29 cellular contexts compared by ENCODE assay signal in the genomic region with DNA sequence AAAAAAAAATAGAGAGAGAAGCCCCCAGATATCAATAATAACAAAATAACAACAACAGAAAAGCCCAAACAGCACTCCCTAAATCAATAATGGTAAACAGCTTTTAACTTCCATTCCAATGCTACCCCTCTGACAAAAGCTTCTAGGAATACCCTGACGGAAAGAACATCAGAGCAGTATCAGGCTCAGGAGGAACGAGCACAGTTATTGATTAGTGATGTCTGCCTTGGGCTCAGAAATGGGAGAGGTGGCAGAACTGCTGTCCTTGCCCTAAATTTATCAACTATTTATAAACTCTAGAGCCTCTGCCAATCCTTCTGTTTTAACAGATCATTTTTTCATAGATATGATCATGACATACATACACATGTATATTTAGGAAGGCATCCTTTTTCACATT.
"Had no signal": no experiment of that assay in that cellular context is flagged by ENCODE, and none has a peak within 500 bp of the region (broad histone marks: within the 10 kb centered on the region; RNA-seq: fewer than 3 reads in every experiment).

No MANE protein-coding gene starts in this region.

- FAIRE-seq: urothelium cell line had no signal

- DNase-seq: stimulated activated CD4-positive, alpha-beta T cell treated with anti-CD3 and anti-CD28 coated beads, Interleukin-2, amount 100 ng/mL, for 48 hours; stimulated activated CD4-positive, alpha-beta T cell treated with anti-CD3 and anti-CD28 coated beads, Interleukin-4, amount 100 ng/mL, for 1 hour; stimulated activated CD4-positive, alpha-beta T cell treated with anti-CD3 and anti-CD28 coated beads, Interleukin-4, amount 100 ng/mL, for 24 hours; stimulated activated CD4-positive, alpha-beta T cell treated with anti-CD3 and anti-CD28 coated beads, Interleukin-4, amount 100 ng/mL, for 4 hours; stimulated activated CD8-positive, alpha-beta memory T cell treated with anti-CD3 and anti-CD28 coated beads, Interleukin-4, amount 100 ng/mL, for 48 hours; stimulated activated naive B cell treated with anti-CD40 and anti-IgM and Interleukin-4, amounts not matched to agents 10 μg/mL and 1 μg/mL and 100 μg/mL, for 72 hours; stimulated activated naive CD4-positive, alpha-beta T cell; stimulated activated naive CD4-positive, alpha-beta T cell treated with Interleukin-2 at 50 U/mL for 16 hours; stimulated activated naive CD8-positive, alpha-beta T cell treated with anti-CD3 and anti-CD28 coated beads, Interleukin-15, amount 100 ng/mL, for 72 hours; stimulated activated naive CD8-positive, alpha-beta T cell treated with anti-CD3 and anti-CD28 coated beads, Interleukin-15, Interleukin-2, amounts not matched to agents 100 U/mL and 50 U/mL, for 24 hours; stomach; substantia nigra; testis; thyroid gland; tibial artery; transverse colon; trophoblast cell; upper lobe of left lung; upper lobe of right lung; uterus had no signal

- H3K4me3 Mint-ChIP-seq: stimulated activated effector memory CD8-positive, alpha-beta T cell treated with anti-CD3 and anti-CD28 coated beads, Interleukin-12 subunit alpha, Interleukin-12 subunit beta, amount 100 ng/mL, for 72 hours; stimulated activated memory B cell treated with anti-CD40 and anti-IgM and Interleukin-4, amounts not matched to agents 10 μg/mL and 1 μg/mL and 100 μg/mL, for 72 hours; stimulated activated naive B cell treated with anti-CD40 and anti-IgM and Interleukin-4, amounts not matched to agents 10 μg/mL and 1 μg/mL and 100 μg/mL, for 72 hours; stimulated activated naive CD8-positive, alpha-beta T cell treated with anti-CD3 and anti-CD28 coated beads, Interleukin-15, amount 100 ng/mL, for 72 hours; stimulated activated naive CD8-positive, alpha-beta T cell treated with anti-CD3 and anti-CD28 coated beads, Interleukin-15, Interleukin-2, amounts not matched to agents 100 ng/mL and 50 ng/mL, for 24 hours; type B pancreatic cell had no signal

- H3K27me3 ChIP-seq: stomach, suprapubic skin, testis, thyroid gland, tibial artery, tibial nerve, transverse colon, upper lobe of left lung, upper lobe of right lung, uterus, vagina had no signal

- ATAC-seq: stimulated activated effector memory CD8-positive, alpha-beta T cell treated with anti-CD3 and anti-CD28 coated beads, Interleukin-12 subunit alpha, Interleukin-12 subunit beta, amount 100 ng/mL, for 72 hours; stimulated activated memory B cell treated with anti-CD40 and anti-IgM and Interleukin-4, amounts not matched to agents 10 μg/mL and 1 μg/mL and 100 μg/mL, for 72 hours; stimulated activated naive B cell treated with anti-CD40 and anti-IgM and Interleukin-4, amounts not matched to agents 10 μg/mL and 1 μg/mL and 100 μg/mL, for 72 hours; stimulated activated naive CD8-positive, alpha-beta T cell treated with anti-CD3 and anti-CD28 coated beads, Interleukin-15, amount 100 ng/mL, for 72 hours; stimulated activated naive CD8-positive, alpha-beta T cell treated with anti-CD3 and anti-CD28 coated beads, Interleukin-15, Interleukin-2, amounts not matched to agents 100 U/mL and 50 U/mL, for 24 hours had no signal

- H3K27ac ChIP-seq: stomach, suprapubic skin, testis, thoracic aorta, thyroid gland, tibial artery, tibial nerve, transverse colon, upper lobe of left lung, upper lobe of right lung, uterus, vagina had no signal

- H3K27me3 Mint-ChIP-seq: stimulated activated memory B cell treated with anti-CD40 and anti-IgM and Interleukin-4, amounts not matched to agents 10 μg/mL and 1 μg/mL and 100 μg/mL, for 72 hours; stimulated activated naive B cell treated with anti-CD40 and anti-IgM and Interleukin-4, amounts not matched to agents 10 μg/mL and 1 μg/mL and 100 μg/mL, for 72 hours; stimulated activated naive CD8-positive, alpha-beta T cell treated with anti-CD3 and anti-CD28 coated beads, Interleukin-15, amount 100 ng/mL, for 72 hours; stimulated activated naive CD8-positive, alpha-beta T cell treated with anti-CD3 and anti-CD28 coated beads, Interleukin-15, Interleukin-2, amounts not matched to agents 100 ng/mL and 50 ng/mL, for 24 hours; type B pancreatic cell had no signal

- H3K27ac Mint-ChIP-seq: stimulated activated naive B cell treated with anti-CD40 and anti-IgM and Interleukin-4, amounts not matched to agents 10 μg/mL and 1 μg/mL and 100 μg/mL, for 72 hours; stimulated activated naive CD8-positive, alpha-beta T cell treated with anti-CD3 and anti-CD28 coated beads, Interleukin-15, amount 100 ng/mL, for 72 hours; stimulated activated naive CD8-positive, alpha-beta T cell treated with anti-CD3 and anti-CD28 coated beads, Interleukin-15, Interleukin-2, amounts not matched to agents 100 ng/mL and 50 ng/mL, for 24 hours; type B pancreatic cell had no signal

- H3K4me1 ChIP-seq: stomach, suprapubic skin, testis, thyroid gland, tibial artery, tibial nerve, transverse colon, upper lobe of left lung, upper lobe of right lung, uterus, vagina had no signal

- H3K36me3 ChIP-seq: uterus had no signal

- H3K9me3 Mint-ChIP-seq: stimulated activated effector memory CD8-positive, alpha-beta T cell treated with anti-CD3 and anti-CD28 coated beads, Interleukin-12 subunit alpha, Interleukin-12 subunit beta, amount 100 ng/mL, for 72 hours; stimulated activated memory B cell treated with anti-CD40 and anti-IgM and Interleukin-4, amounts not matched to agents 10 μg/mL and 1 μg/mL and 100 μg/mL, for 72 hours; stimulated activated naive CD8-positive, alpha-beta T cell treated with anti-CD3 and anti-CD28 coated beads, Interleukin-15, Interleukin-2, amounts not matched to agents 100 ng/mL and 50 ng/mL, for 24 hours; type B pancreatic cell had no signal

- H3K4me3 ChIP-seq: stomach, suprapubic skin, testis, thoracic aorta, thyroid gland, tibial artery, tibial nerve, transverse colon, upper lobe of left lung, upper lobe of right lung, uterus, vagina had no signal

- H3K9me3 ChIP-seq: stomach, suprapubic skin, testis, thoracic aorta, thyroid gland, tibial artery, tibial nerve, transverse colon, upper lobe of left lung, upper lobe of right lung, uterus, vagina had no signal
